8 cellular contexts compared by ENCODE assay signal in the genomic region with DNA sequence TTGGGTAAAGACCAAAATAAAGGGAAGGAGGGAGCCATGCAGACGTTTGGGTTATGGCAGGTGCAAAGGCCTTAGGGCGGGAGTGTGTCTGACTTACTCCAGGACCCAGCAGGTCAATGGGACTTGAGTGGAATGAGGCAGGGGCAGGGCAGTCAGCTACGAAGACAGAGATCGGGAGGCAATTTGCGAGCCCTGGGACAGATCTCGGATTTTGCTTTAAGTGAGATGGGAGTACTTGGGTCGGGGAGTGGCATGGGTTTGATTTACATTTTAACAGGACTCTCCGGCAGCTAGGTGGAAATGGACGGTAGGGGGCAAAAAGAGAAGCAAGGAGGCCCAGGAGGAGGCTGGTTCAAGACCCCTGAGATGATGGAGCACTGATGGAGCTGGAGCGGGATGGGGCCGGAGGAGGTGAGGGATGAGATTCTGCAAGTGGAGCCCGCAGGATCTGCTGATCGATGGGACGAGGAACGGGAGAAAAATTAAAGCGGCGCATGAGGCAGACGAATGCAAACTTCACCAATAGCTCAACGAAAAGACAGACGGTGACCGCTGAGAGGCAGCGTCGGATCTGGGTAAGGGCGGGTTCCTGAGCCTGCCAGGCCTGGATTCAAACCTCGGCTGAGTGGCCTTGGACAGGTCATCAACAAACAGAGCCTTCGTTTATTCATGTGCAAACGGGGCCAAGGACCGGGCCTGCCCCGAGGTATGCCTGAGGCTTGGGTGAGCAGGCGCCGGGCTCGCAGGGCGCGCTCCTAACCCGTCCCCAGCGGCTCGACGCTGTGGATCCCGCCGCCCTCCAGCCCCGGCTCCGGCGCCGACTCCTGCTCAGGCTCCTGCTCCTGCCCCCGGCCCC. TPM values are rescaled to one million over a fixed set of nuclear protein-coding genes. Genes with fewer than 3 reads are reported as not detected.
DNase-seq lines count a peak whose midpoint lies in the region; ATAC-seq and TF ChIP-seq lines count a peak whose summit lies in the region.

No MANE protein-coding gene starts in this region.

- WGBS in liver = 5% methylated on average over 45 of the region's 45 CpGs

- intact Hi-C loops in dorsolateral prefrontal cortex (cut with DNase I) = loop anchor here in 1 of 2 donors (2.0 to 5.0 kb wide), 3 partner anchors 55 to 135 kb away; a partner anchor contains a TSS

- peaks cover 0 to 14% (median 7%) of the 10 kb centered on the region in 4 donors for H3K36me3 ChIP-seq in liver (ENCODE audit: control insufficient read depth in 4 of 4, insufficient read depth in 3 of 4, low read depth in 1 of 4, low read length in 3 of 4)

- DNase-seq in AG20443 (ENCODE audit: low spot score) (peak; percentile 95), NCI-H2171 treated with DMSO at 0.1 percent for 48 hours (lab: John Stamatoyannopoulos, UW) (peak; percentile 86), dorsolateral prefrontal cortex (peak; percentile 58 to 83 (median 74))
- DNase-seq in stimulated activated CD4-positive, alpha-beta T cell treated with anti-CD3 and anti-CD28 coated beads, Interleukin-4, amount 100 ng/mL, for 24 hours = peak; percentile 70

- H3K4me3 ChIP-seq in dorsolateral prefrontal cortex (peak overlapping the region; percentile 39 to 100 (median 98)), liver (ENCODE audit: low read depth in 1 of 3, low read length in 3 of 3) (peak overlapping the region; percentile 54 to 98 (median 73))

- peak; percentile 65 for ATAC-seq in GM18868 (IDR thresholded peaks at IDR 0.05; ENCODE audit: unreplicated experiment)
- peak; percentile 50 for ATAC-seq in HG03097 (IDR thresholded peaks at IDR 0.05; ENCODE audit: low FRiP score, unreplicated experiment)
- ATAC-seq in activated CD4-positive, CD25-positive, alpha-beta regulatory T cell treated with anti-CD3 and anti-CD28 coated beads, Interleukin-2, amount 50 U/mL, for 24 hours = peak; percentile 73 to 78

- H3K9me3 ChIP-seq in liver (ENCODE audit: control insufficient read depth in 4 of 4, low read length in 3 of 4) = no peaks in the 10 kb centered on the region

- no peaks in the 10 kb centered on the region for H3K27me3 ChIP-seq in dorsolateral prefrontal cortex
- H3K27me3 ChIP-seq in liver (ENCODE audit: control insufficient read depth in 4 of 4, insufficient read depth in 4 of 4, low read length in 3 of 4) = no peaks in the 10 kb centered on the region

- peak in 23 of 56 donors; percentile 11 to 48 (median 26) for TF ChIP-seq CTCF in dorsolateral prefrontal cortex (IDR thresholded peaks at IDR 0.05 in 54 of 56, conservative IDR thresholded peaks at IDR 0.05 in 2 of 56; ENCODE audit: low read depth in 1 of 56, partially characterized antibody in 56 of 56)
- TF ChIP-seq CTCF in liver (IDR thresholded peaks at IDR 0.05; ENCODE audit: low read depth, low read length, missing input control) = peak; percentile 7

- peak overlapping the region in 54 of 59 donors; percentile 6 to 99 (median 88) for H3K27ac ChIP-seq in dorsolateral prefrontal cortex
- peak overlapping the region; percentile 93 to 98 for H3K27ac ChIP-seq in liver (ENCODE audit: low read depth in 1 of 2, low read length in 2 of 2)

- peak overlapping the region; percentile 53 to 93 for H3K9ac ChIP-seq in liver (ENCODE audit: low read depth in 1 of 2, low read length in 2 of 2)

- H3K4me1 ChIP-seq in liver (ENCODE audit: control insufficient read depth in 4 of 4, insufficient read depth in 4 of 4, low read length in 3 of 4) = peaks cover 12 to 31% (median 23%) of the 10 kb centered on the region in 4 donors

- TF ChIP-seq RAD21 in liver (IDR thresholded peaks at IDR 0.05) = peak; percentile 59 to 65

TF ChIP-seq in liver, 16 proteins besides CTCF, POLR2A, EP300 and RAD21:
- TF ChIP-seq RXRA (IDR thresholded peaks at IDR 0.05) (peak; percentile 52 to 69), SP1 (IDR thresholded peaks at IDR 0.05) (peak; percentile 52), GABPA (IDR thresholded peaks at IDR 0.05 in 1 of 2, conservative IDR thresholded peaks at IDR 0.05 in 1 of 2) (no peak), YY1 (IDR thresholded peaks at IDR 0.05) (peak; percentile 60), HNF4A (conservative IDR thresholded peaks at IDR 0.05) (peak; percentile 37 to 47)
- TF ChIP-seq, protein P1, sequence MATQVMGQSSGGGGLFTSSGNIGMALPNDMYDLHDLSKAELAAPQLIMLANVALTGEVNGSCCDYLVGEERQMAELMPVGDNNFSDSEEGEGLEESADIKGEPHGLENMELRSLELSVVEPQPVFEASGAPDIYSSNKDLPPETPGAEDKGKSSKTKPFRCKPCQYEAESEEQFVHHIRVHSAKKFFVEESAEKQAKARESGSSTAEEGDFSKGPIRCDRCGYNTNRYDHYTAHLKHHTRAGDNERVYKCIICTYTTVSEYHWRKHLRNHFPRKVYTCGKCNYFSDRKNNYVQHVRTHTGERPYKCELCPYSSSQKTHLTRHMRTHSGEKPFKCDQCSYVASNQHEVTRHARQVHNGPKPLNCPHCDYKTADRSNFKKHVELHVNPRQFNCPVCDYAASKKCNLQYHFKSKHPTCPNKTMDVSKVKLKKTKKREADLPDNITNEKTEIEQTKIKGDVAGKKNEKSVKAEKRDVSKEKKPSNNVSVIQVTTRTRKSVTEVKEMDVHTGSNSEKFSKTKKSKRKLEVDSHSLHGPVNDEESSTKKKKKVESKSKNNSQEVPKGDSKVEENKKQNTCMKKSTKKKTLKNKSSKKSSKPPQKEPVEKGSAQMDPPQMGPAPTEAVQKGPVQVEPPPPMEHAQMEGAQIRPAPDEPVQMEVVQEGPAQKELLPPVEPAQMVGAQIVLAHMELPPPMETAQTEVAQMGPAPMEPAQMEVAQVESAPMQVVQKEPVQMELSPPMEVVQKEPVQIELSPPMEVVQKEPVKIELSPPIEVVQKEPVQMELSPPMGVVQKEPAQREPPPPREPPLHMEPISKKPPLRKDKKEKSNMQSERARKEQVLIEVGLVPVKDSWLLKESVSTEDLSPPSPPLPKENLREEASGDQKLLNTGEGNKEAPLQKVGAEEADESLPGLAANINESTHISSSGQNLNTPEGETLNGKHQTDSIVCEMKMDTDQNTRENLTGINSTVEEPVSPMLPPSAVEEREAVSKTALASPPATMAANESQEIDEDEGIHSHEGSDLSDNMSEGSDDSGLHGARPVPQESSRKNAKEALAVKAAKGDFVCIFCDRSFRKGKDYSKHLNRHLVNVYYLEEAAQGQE (IDR thresholded peaks at IDR 0.05) = peak; percentile 30

RNA-seq across cellular contexts. Expression of a gene that starts 0.8 kb away (rescaled TPM):
- total RNA-seq in dorsolateral prefrontal cortex (10 to 100 TPM; 36.6 to 92.7 (median 62.0) TPM), liver (10 to 100 TPM; 18.0 to 48.3 TPM)
- 10 to 100 TPM; 61.3 to 62.6 TPM for polyA plus RNA-seq in liver

RNA-seq across cellular contexts. Expression of a gene that starts 26.8 kb away (rescaled TPM):
- total RNA-seq in dorsolateral prefrontal cortex (1 to 10 TPM in 119 of 120 experiments, under 1 TPM in 1; 0.77 to 7.6 (median 3.4) TPM), liver (10 to 100 TPM in 1 of 2 donors, 1 to 10 TPM in 1; 4.8 to 36.3 TPM)
- 10 to 100 TPM; 41.2 to 63.1 TPM for polyA plus RNA-seq in liver

RNA-seq across cellular contexts. Expression of a gene that starts 55.0 kb away (rescaled TPM):
- total RNA-seq in dorsolateral prefrontal cortex (10 to 100 TPM; 29.0 to 51.1 (median 39.1) TPM), liver (10 to 100 TPM; 14.4 to 18.9 TPM)
- polyA plus RNA-seq in liver = 1 to 10 TPM; 8.7 to 9.4 TPM

Comparison
In these comparisons a context has a peak if more than half of its experiments do, and no peak if none do; other contexts are left out.
1. Peak in every context shown above with its lines: DNase-seq, ATAC-seq, H3K4me3 ChIP-seq and H3K27ac ChIP-seq.